12 cellular contexts compared by ENCODE assay signal in genomic region chr10:44195120-44196007, GRCh38.
A peak's percentile ranks its signal among the peaks of the same experiment; 100 is the strongest.
DNase-seq lines count a peak whose midpoint lies in the region; ATAC-seq, FAIRE-seq and TF ChIP-seq lines count a peak whose summit lies in the region.
"Had no signal": no experiment of that assay in that cellular context is flagged by ENCODE, and none has a peak within 500 bp of the region (broad histone marks: within the 10 kb centered on the region; RNA-seq: fewer than 3 reads in every experiment).

No MANE protein-coding gene starts in this region.

- no peaks in the 10 kb centered on the region for H3K79me2 ChIP-seq in astrocyte (ENCODE audit: insufficient read depth, low read length)

- no peak for TF ChIP-seq CTCF in HEK293 (tag by site-specific recombination; IDR thresholded peaks at IDR 0.05)
- no peak for TF ChIP-seq CTCF in astrocyte (IDR thresholded peaks at IDR 0.05; ENCODE audit: insufficient read depth, low read depth, low read length)
- no peak for TF ChIP-seq CTCF in right atrium auricular region (IDR thresholded peaks at IDR 0.05)

- H3K36me3 ChIP-seq in HEK293 (ENCODE audit: control insufficient read depth in 2 of 2, insufficient read depth in 1 of 2, low read length in 2 of 2) (no peaks in the 10 kb centered on the region), astrocyte (ENCODE audit: insufficient read depth, low read length) (no peaks in the 10 kb centered on the region), right atrium auricular region (no peaks in the 10 kb centered on the region), small intestine (ENCODE audit: control insufficient read depth in 2 of 2, insufficient read depth in 2 of 2, low read length in 2 of 2) (no peaks in the 10 kb centered on the region)
- H3K36me3 ChIP-seq: HAP-1 had no signal

- peak; percentile 37 for FAIRE-seq in astrocyte (lab: Jason Lieb, UNC)
- FAIRE-seq in small intestine (lab: Jason Lieb, UNC) = no peak
- FAIRE-seq: GM12878 had no signal

- DNase-seq in astrocyte (ENCODE audit: low read depth) (peak; percentile 94), right atrium auricular region (ENCODE audit: low spot score) (peak; percentile 79), small intestine (peak; percentile 47), substantia nigra (lab: John Stamatoyannopoulos, UW) (no peak), NCI-H2196 (lab: John Stamatoyannopoulos, UW; ENCODE audit: unreplicated experiment) (no peak)
- DNase-seq in activated CD4-positive, CD25-positive, alpha-beta regulatory T cell treated with anti-CD3 and anti-CD28 coated beads, Interleukin-2, amount 50 U/mL, for 72 hours = no peak
- DNase-seq: activated naive CD8-positive, alpha-beta T cell treated with anti-CD3 and anti-CD28 coated beads, Interleukin-2, amount 10 ng/mL, durations not matched to agents 7 days and 5 days had no signal

- CTCF ChIA-PET in HEK293 (lab: Yijun Ruan, JAX) = no interaction called here

- H3K4me1 ChIP-seq in HEK293 (ENCODE audit: control insufficient read depth, insufficient read depth, low read length) (peaks cover 11% of the 10 kb centered on the region), astrocyte (ENCODE audit: insufficient read depth, low read length) (peaks cover 22% of the 10 kb centered on the region), right atrium auricular region (peaks cover 0 to 30% of the 10 kb centered on the region in 2 donors), small intestine (ENCODE audit: control insufficient read depth in 2 of 2, insufficient read depth in 1 of 2, low read depth in 1 of 2, low read length in 1 of 2) (peaks cover 0 to 5% of the 10 kb centered on the region in 2 donors)
- H3K4me1 ChIP-seq: HAP-1 had no signal

- H3K4me1 Mint-ChIP-seq in astrocyte (ENCODE audit: low read depth, unreplicated experiment) = peaks cover 21% of the 10 kb centered on the region
- H3K4me1 Mint-ChIP-seq: activated naive CD8-positive, alpha-beta T cell treated with anti-CD3 and anti-CD28 coated beads, Interleukin-2, amount 10 ng/mL, durations not matched to agents 7 days and 5 days had no signal

- no peak overlapping the region for H3K4me3 ChIP-seq in HEK293 (ENCODE audit: low read depth, low read length)
- H3K4me3 ChIP-seq in astrocyte (ENCODE audit: insufficient read depth, low read depth, low read length) = no peak overlapping the region
- no peak overlapping the region for H3K4me3 ChIP-seq in right atrium auricular region
- H3K4me3 ChIP-seq in small intestine (ENCODE audit: low read depth in 1 of 2, low read length in 2 of 2) = no peak overlapping the region
- H3K4me3 ChIP-seq: GM12878, HAP-1 had no signal

- no peaks in the 10 kb centered on the region for H3K27me3 Mint-ChIP-seq in astrocyte (ENCODE audit: low read depth, unreplicated experiment)

- H3K9me3 ChIP-seq in HEK293 (ENCODE audit: control insufficient read depth, insufficient read depth, low read depth, low read length) (no peaks in the 10 kb centered on the region), astrocyte (ENCODE audit: insufficient read depth, low read depth, low read length) (no peaks in the 10 kb centered on the region), right atrium auricular region (no peaks in the 10 kb centered on the region), small intestine (ENCODE audit: control insufficient read depth, low read depth) (no peaks in the 10 kb centered on the region)
- H3K9me3 ChIP-seq: HAP-1 had no signal

- no peak overlapping the region for H3K4me3 Mint-ChIP-seq in astrocyte (ENCODE audit: unreplicated experiment)
- H3K4me3 Mint-ChIP-seq: activated naive CD8-positive, alpha-beta T cell treated with anti-CD3 and anti-CD28 coated beads, Interleukin-2, amount 10 ng/mL, durations not matched to agents 7 days and 5 days; mesothelial cell of epicardium had no signal

- no peak for ATAC-seq in HG03097 (IDR thresholded peaks at IDR 0.05; ENCODE audit: low FRiP score, unreplicated experiment)
- ATAC-seq: GM12878 had no signal

- POLR2A ChIA-PET in HEK293 (lab: Yijun Ruan, JAX) = no interaction called here

- H3K27me3 ChIP-seq in astrocyte (ENCODE audit: insufficient read depth, low read length) = peaks cover 52% of the 10 kb centered on the region
- H3K27me3 ChIP-seq in right atrium auricular region = no peaks in the 10 kb centered on the region
- H3K27me3 ChIP-seq in small intestine (ENCODE audit: control insufficient read depth in 2 of 2, insufficient read depth in 2 of 2, low read length in 2 of 2) = no peaks in the 10 kb centered on the region

- no peak overlapping the region for H3K9ac ChIP-seq in astrocyte (ENCODE audit: low read length)

- no peak overlapping the region for H2AFZ ChIP-seq in astrocyte (ENCODE audit: low read depth, low read length)

- H3K27ac Mint-ChIP-seq in astrocyte (ENCODE audit: unreplicated experiment) = peak overlapping the region; percentile 82
- H3K27ac Mint-ChIP-seq: activated naive CD8-positive, alpha-beta T cell treated with anti-CD3 and anti-CD28 coated beads, Interleukin-2, amount 10 ng/mL, durations not matched to agents 7 days and 5 days; mesothelial cell of epicardium had no signal

- no peaks in the 10 kb centered on the region for H4K20me1 ChIP-seq in astrocyte (ENCODE audit: insufficient read depth, low read length)

- H3K9me3 Mint-ChIP-seq in astrocyte (ENCODE audit: unreplicated experiment) = no peaks in the 10 kb centered on the region
- H3K9me3 Mint-ChIP-seq: activated naive CD8-positive, alpha-beta T cell treated with anti-CD3 and anti-CD28 coated beads, Interleukin-2, amount 10 ng/mL, durations not matched to agents 7 days and 5 days had no signal

- 21 to 45% (median 33%) methylated on average over 9 of the region's 9 CpGs for WGBS in small intestine, 3 donors

- no peaks in the 10 kb centered on the region for H3K36me3 Mint-ChIP-seq in astrocyte (ENCODE audit: low read depth, unreplicated experiment)
- H3K36me3 Mint-ChIP-seq: activated naive CD8-positive, alpha-beta T cell treated with anti-CD3 and anti-CD28 coated beads, Interleukin-2, amount 10 ng/mL, durations not matched to agents 7 days and 5 days; mesothelial cell of epicardium had no signal

- no peak overlapping the region; the same call in 1 of the 2 replicates for H3K27ac ChIP-seq in HEK293 (ENCODE audit: extremely low read depth, low read depth, low read length)
- no peak overlapping the region for H3K27ac ChIP-seq in astrocyte (ENCODE audit: low read depth, low read length)
- peak overlapping the region in 1 of 2 donors; percentile 54 for H3K27ac ChIP-seq in right atrium auricular region
- H3K27ac ChIP-seq in small intestine (ENCODE audit: low read depth in 1 of 2, low read length in 1 of 2) = no peak overlapping the region
- H3K27ac ChIP-seq in substantia nigra (ENCODE audit: low read depth, low read length, poor library complexity, severe bottlenecking) = no peak overlapping the region

- peak overlapping the region; percentile 58 for H3K4me2 ChIP-seq in astrocyte (ENCODE audit: low read length)

TF ChIP-seq in HEK293, 187 proteins besides CTCF, POLR2A, EP300 and RAD21:
- TF ChIP-seq FEZF1 (tag by site-specific recombination; IDR thresholded peaks at IDR 0.05) = peak; percentile 87
- no peak for TF ChIP-seq PRDM6 (tag by site-specific recombination; IDR thresholded peaks at IDR 0.05)
- TF ChIP-seq KLF7 (tag by site-specific recombination; IDR thresholded peaks at IDR 0.05; ENCODE audit: borderline replicate concordance) = no peak
- TF ChIP-seq REPIN1 (tag by site-specific recombination; IDR thresholded peaks at IDR 0.05; ENCODE audit: low read depth) = no peak
- TF ChIP-seq KLF17 (tag by site-specific recombination; IDR thresholded peaks at IDR 0.05) = no peak
- TF ChIP-seq ZNF132 (tag by site-specific recombination; IDR thresholded peaks at IDR 0.05; ENCODE audit: borderline replicate concordance) = no peak
- TF ChIP-seq ZIC2 (tag by site-specific recombination; IDR thresholded peaks at IDR 0.05) = peak; percentile 42; the same call in 1 of the 2 replicates

Comparison
In these comparisons a context has a peak if more than half of its experiments do, and no peak if none do; other contexts are left out.
1. DNase-seq: peak in astrocyte (single experiment), right atrium auricular region (single experiment) and small intestine (single experiment); none in substantia nigra (0 of 49), NCI-H2196 (single experiment) and activated CD4-positive, CD25-positive, alpha-beta regulatory T cell treated with anti-CD3 and anti-CD28 coated beads, Interleukin-2, amount 50 U/mL, for 72 hours (single experiment).